Comparison of ENCODE assay signal across 20 cellular contexts in the genomic region with DNA sequence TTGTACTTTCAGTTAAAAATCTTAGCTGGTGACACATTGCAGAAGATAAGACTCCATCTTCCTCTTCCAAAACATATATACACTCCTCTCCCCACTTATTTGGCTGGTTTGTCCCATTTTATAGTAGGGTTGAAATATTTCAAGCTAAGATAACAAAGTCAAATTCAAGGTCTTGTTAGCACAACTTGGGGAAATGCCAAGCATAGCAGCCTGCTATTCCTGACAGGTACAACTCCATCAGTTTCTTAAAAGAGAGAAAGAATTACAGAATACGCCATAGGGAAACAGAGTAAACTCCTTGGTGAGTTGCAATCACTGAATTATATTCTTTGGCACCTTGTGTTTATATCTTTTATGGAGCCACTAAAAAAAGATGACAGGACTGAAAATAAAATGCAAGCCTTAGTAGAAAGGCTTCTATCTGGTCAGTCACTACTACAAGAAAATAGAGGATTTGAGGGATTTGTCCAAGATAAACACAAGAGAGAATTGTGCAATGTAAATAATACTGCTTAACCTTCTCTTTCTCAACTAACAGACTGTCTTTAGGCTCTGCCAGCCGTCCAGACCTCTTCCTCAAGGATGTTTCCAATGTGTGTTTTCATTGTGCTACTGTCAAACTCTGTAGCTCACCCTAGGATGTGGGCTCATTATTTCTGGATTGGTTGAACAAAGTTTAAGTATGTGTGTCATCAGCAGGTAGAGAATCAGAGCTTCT.
DNase-seq lines count a peak whose midpoint lies in the region; ATAC-seq and TF ChIP-seq lines count a peak whose summit lies in the region.
"Had no signal": no experiment of that assay in that cellular context is flagged by ENCODE, and none has a peak within 500 bp of the region (broad histone marks: within the 10 kb centered on the region; RNA-seq: fewer than 3 reads in every experiment).

No MANE protein-coding gene starts in this region.

- no peak overlapping the region for H3K4me3 ChIP-seq in fibroblast of mammary gland (ENCODE audit: control insufficient read depth, low read depth, low read length)
- H3K4me3 ChIP-seq: ascending aorta, colonic mucosa, gastroesophageal sphincter, SK-N-MC had no signal

- in situ Hi-C loops in KBM-7 (cut with MboI; ENCODE audit: low pct_unique_long_range_greater_than_20kb, low sequenced_read_pairs) = no loop called here

- POLR2A ChIA-PET in activated CD4-positive, alpha-beta memory T cell treated with anti-CD3 and anti-CD28 coated beads, Interleukin-2, amount 10 ng/mL, durations not matched to agents 7 days and 5 days (lab: Charles Lee) = no interaction called here

- H3K27ac Mint-ChIP-seq in activated CD4-positive, alpha-beta memory T cell treated with anti-CD3 and anti-CD28 coated beads, Interleukin-2, amount 10 ng/mL, durations not matched to agents 7 days and 5 days = no peak overlapping the region
- H3K27ac Mint-ChIP-seq: activated B cell treated with CpG ODN at 0.5 μM for 24 hours; activated CD4-positive, alpha-beta memory T cell treated with anti-CD3 and anti-CD28 coated beads for 36 hours; activated naive CD4-positive, alpha-beta T cell treated with anti-CD3 and anti-CD28 coated beads for 36 hours; mesothelial cell of epicardium; T-helper 2 cell treated with Interferon-gamma antibody and Interleukin-4, amounts not matched to agents 5 μg/mL and 100 μg/mL, for 36 hours had no signal

- CTCF ChIA-PET in activated CD4-positive, alpha-beta memory T cell treated with anti-CD3 and anti-CD28 coated beads, Interleukin-2, amount 10 ng/mL, durations not matched to agents 7 days and 5 days (lab: Charles Lee) = no interaction called here

- no peaks in the 10 kb centered on the region for H3K4me1 Mint-ChIP-seq in activated CD4-positive, alpha-beta memory T cell treated with anti-CD3 and anti-CD28 coated beads, Interleukin-2, amount 10 ng/mL, durations not matched to agents 7 days and 5 days
- H3K4me1 Mint-ChIP-seq: activated B cell treated with CpG ODN at 0.5 μM for 24 hours, neural crest cell had no signal

- no peaks in the 10 kb centered on the region for H3K36me3 Mint-ChIP-seq in activated CD4-positive, alpha-beta memory T cell treated with anti-CD3 and anti-CD28 coated beads, Interleukin-2, amount 10 ng/mL, durations not matched to agents 7 days and 5 days (ENCODE audit: low read depth)
- H3K36me3 Mint-ChIP-seq: activated CD4-positive, alpha-beta memory T cell treated with anti-CD3 and anti-CD28 coated beads for 36 hours; mesothelial cell of epicardium had no signal

- ATAC-seq in sciatic nerve = peak; percentile 62
- ATAC-seq: gastroesophageal sphincter had no signal

- no peaks in the 10 kb centered on the region for H3K27me3 Mint-ChIP-seq in activated CD4-positive, alpha-beta memory T cell treated with anti-CD3 and anti-CD28 coated beads, Interleukin-2, amount 10 ng/mL, durations not matched to agents 7 days and 5 days
- H3K27me3 Mint-ChIP-seq: activated B cell treated with CpG ODN at 0.5 μM for 24 hours; activated CD4-positive, alpha-beta memory T cell treated with anti-CD3 and anti-CD28 coated beads for 36 hours had no signal

- no peak for TF ChIP-seq CTCF in fibroblast of mammary gland (conservative IDR thresholded peaks at IDR 0.05; ENCODE audit: control insufficient read depth, insufficient read depth, low read depth, low read length)

- intact Hi-C loops in sciatic nerve (cut with DNase I) = no loop called here

- H3K4me3 Mint-ChIP-seq in activated CD4-positive, alpha-beta memory T cell treated with anti-CD3 and anti-CD28 coated beads, Interleukin-2, amount 10 ng/mL, durations not matched to agents 7 days and 5 days = no peak overlapping the region
- H3K4me3 Mint-ChIP-seq: activated B cell treated with CpG ODN at 0.5 μM for 24 hours; activated CD4-positive, alpha-beta memory T cell treated with anti-CD3 and anti-CD28 coated beads for 36 hours; activated naive CD4-positive, alpha-beta T cell treated with anti-CD3 and anti-CD28 coated beads for 36 hours; mesothelial cell of epicardium; neural crest cell; T-helper 2 cell treated with Interferon-gamma antibody and Interleukin-4, amounts not matched to agents 5 μg/mL and 100 μg/mL, for 36 hours had no signal

- H3K9me3 Mint-ChIP-seq in activated CD4-positive, alpha-beta memory T cell treated with anti-CD3 and anti-CD28 coated beads, Interleukin-2, amount 10 ng/mL, durations not matched to agents 7 days and 5 days = peaks cover 2% of the 10 kb centered on the region
- H3K9me3 Mint-ChIP-seq: activated B cell treated with CpG ODN at 0.5 μM for 24 hours; mesothelial cell of epicardium; neural crest cell; T-helper 2 cell treated with Interferon-gamma antibody and Interleukin-4, amounts not matched to agents 5 μg/mL and 100 μg/mL, for 36 hours had no signal

- peak; percentile 45 for DNase-seq in AG20443 (ENCODE audit: low spot score)
- DNase-seq in RPMI7951 (ENCODE audit: low read depth) = peak; percentile 21
- peak; percentile 78 for DNase-seq in fibroblast of mammary gland (ENCODE audit: low read depth)
- no peak for DNase-seq in sciatic nerve (ENCODE audit: low spot score)
- no peak for DNase-seq in NCI-H345 (lab: John Stamatoyannopoulos, UW)
- no peak for DNase-seq in activated CD4-positive, alpha-beta memory T cell treated with anti-CD3 and anti-CD28 coated beads, Interleukin-2, amount 10 ng/mL, durations not matched to agents 7 days and 5 days
- DNase-seq in central memory CD4-positive, alpha-beta T cell = no peak
- DNase-seq in KBM-7 = no peak
- DNase-seq: activated B cell treated with CpG ODN at 0.5 μM for 24 hours; activated CD4-positive, alpha-beta memory T cell treated with anti-CD3 and anti-CD28 coated beads for 36 hours; activated naive CD4-positive, alpha-beta T cell treated with anti-CD3 and anti-CD28 coated beads for 36 hours; colonic mucosa; NCI-H1436 treated with DMSO at 0.1 percent for 48 hours; stimulated activated CD4-positive, alpha-beta T cell treated with anti-CD3 and anti-CD28 coated beads, Interleukin-12 subunit alpha, Interleukin-12 subunit beta, amount 100 ng/mL, for 4 hours had no signal

Comparison
In these comparisons a context has a peak if more than half of its experiments do, and no peak if none do; other contexts are left out.
1. DNase-seq: peak in AG20443 (single experiment), RPMI7951 (single experiment) and fibroblast of mammary gland (single experiment); none in sciatic nerve (single experiment), NCI-H345 (single experiment), activated CD4-positive, alpha-beta memory T cell treated with anti-CD3 and anti-CD28 coated beads, Interleukin-2, amount 10 ng/mL, durations not matched to agents 7 days and 5 days (single experiment), central memory CD4-positive, alpha-beta T cell (single experiment) and KBM-7 (single experiment).